31 cellular contexts compared by ENCODE assay signal in the genomic region with DNA sequence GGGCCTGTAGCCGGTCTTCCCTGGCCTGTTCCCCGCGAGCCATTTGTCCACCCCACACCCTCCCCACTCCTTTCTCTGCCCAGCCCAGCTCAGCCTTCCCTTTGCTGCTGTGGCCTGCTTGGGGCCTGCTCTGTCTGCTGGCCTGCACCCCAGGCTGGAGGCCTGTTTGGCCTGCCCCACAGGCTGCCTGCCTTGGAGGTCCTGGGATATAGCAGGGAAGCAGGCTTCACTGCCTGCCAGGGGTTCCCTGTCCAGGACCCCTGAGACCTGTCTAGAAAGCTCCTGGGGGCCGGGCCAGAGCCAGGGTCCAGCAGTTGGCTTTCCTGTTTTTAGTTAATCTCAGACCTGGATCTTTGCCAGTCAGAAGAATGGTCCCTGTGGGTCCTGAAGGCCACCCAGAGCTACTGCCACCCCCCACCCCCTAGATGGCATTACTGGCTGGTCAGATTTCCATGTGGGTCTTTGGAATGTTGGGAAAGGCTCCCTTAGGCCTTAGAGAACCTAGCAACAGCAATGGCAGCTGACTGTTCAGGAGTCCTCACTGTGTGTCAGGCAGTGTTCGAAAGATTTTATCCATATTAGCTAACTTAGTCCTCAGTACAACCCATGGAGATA. TPM values are rescaled to one million over a fixed set of nuclear protein-coding genes. Genes with fewer than 3 reads are reported as not detected.
"Had no signal": no experiment of that assay in that cellular context is flagged by ENCODE, and none has a peak within 500 bp of the region (broad histone marks: within the 10 kb centered on the region; RNA-seq: fewer than 3 reads in every experiment).

No MANE protein-coding gene starts in this region.

- H3K9me3 ChIP-seq: body of pancreas, colonic mucosa, gastrocnemius medialis, stomach, tibial nerve had no signal

- H2AFZ ChIP-seq: hepatocyte had no signal

- H3K4me2 ChIP-seq: hepatocyte had no signal

- H3K9me3 Mint-ChIP-seq: mesothelial cell of epicardium; naive thymus-derived CD8-positive, alpha-beta T cell; stimulated activated naive B cell treated with anti-CD40 and anti-IgM and Interleukin-4, amounts not matched to agents 10 μg/mL and 1 μg/mL and 100 μg/mL, for 72 hours; T-helper 1 cell treated with Interleukin-12 subunit alpha and Interleukin-12 subunit beta and Interleukin-4 antibody, amounts not matched to agents 30 μg/mL and 1 μg/mL, for 36 hours had no signal

- H3K27me3 ChIP-seq: body of pancreas, colonic mucosa, dorsolateral prefrontal cortex, gastrocnemius medialis, hepatocyte, stomach, tibial nerve had no signal

- H3K4me1 ChIP-seq: colonic mucosa had no signal

- H3K36me3 ChIP-seq: colonic mucosa, gastrocnemius medialis had no signal

- H3K4me3 Mint-ChIP-seq: activated naive CD8-positive, alpha-beta T cell; mesothelial cell of epicardium; naive thymus-derived CD8-positive, alpha-beta T cell; stimulated activated naive B cell treated with anti-CD40 and anti-IgM and Interleukin-4, amounts not matched to agents 10 μg/mL and 1 μg/mL and 100 μg/mL, for 72 hours; T-helper 1 cell treated with Interleukin-12 subunit alpha and Interleukin-12 subunit beta and Interleukin-4 antibody, amounts not matched to agents 30 μg/mL and 1 μg/mL, for 36 hours had no signal

- H3K27ac ChIP-seq: body of pancreas, colonic mucosa, gastrocnemius medialis, hepatocyte, VCaP had no signal

- H3K4me3 ChIP-seq: body of pancreas, colonic mucosa, dorsolateral prefrontal cortex, gastrocnemius medialis, hepatocyte, stomach, tibial nerve had no signal

- H3K27me3 Mint-ChIP-seq: activated naive CD8-positive, alpha-beta T cell; naive thymus-derived CD8-positive, alpha-beta T cell; stimulated activated naive B cell treated with anti-CD40 and anti-IgM and Interleukin-4, amounts not matched to agents 10 μg/mL and 1 μg/mL and 100 μg/mL, for 72 hours had no signal

- DNase-seq: activated CD4-positive, alpha-beta T cell treated with anti-CD3 and anti-CD28 coated beads for 4 hours; activated CD4-positive, alpha-beta T cell treated with anti-CD3 and anti-CD28 coated beads, Interleukin-2, amount 50 U/mL, for 4 hours; activated effector memory CD4-positive, alpha-beta T cell treated with Interleukin-2 at 50 U/mL for 16 hours; activated naive CD4-positive, alpha-beta T cell treated with Interleukin-2 at 50 U/mL for 16 hours; anterior cingulate cortex; body of pancreas; colonic mucosa; dorsolateral prefrontal cortex; effector memory CD4-positive, alpha-beta T cell; gastrocnemius medialis; islet precursor cell; left ventricle myocardium superior; naive thymus-derived CD8-positive, alpha-beta T cell; small intestine; stimulated activated CD4-positive, alpha-beta T cell treated with anti-CD3 and anti-CD28 coated beads, Interleukin-1b, Interleukin-23, amount 100 ng/mL, for 48 hours; stimulated activated CD4-positive, alpha-beta T cell treated with anti-CD3 and anti-CD28 coated beads, Interleukin-4, amount 100 ng/mL, for 4 hours; stimulated activated CD8-positive, alpha-beta memory T cell treated with anti-CD3 and anti-CD28 coated beads, Interleukin-4, amount 100 ng/mL, for 48 hours; stimulated activated naive B cell treated with anti-CD40 and anti-IgM and Interleukin-4, amounts not matched to agents 10 μg/mL and 1 μg/mL and 100 μg/mL, for 72 hours; stomach; T-helper 9 cell had no signal

- H3K27ac Mint-ChIP-seq: activated naive CD8-positive, alpha-beta T cell; mesothelial cell of epicardium; stimulated activated naive B cell treated with anti-CD40 and anti-IgM and Interleukin-4, amounts not matched to agents 10 μg/mL and 1 μg/mL and 100 μg/mL, for 72 hours; T-helper 1 cell treated with Interleukin-12 subunit alpha and Interleukin-12 subunit beta and Interleukin-4 antibody, amounts not matched to agents 30 μg/mL and 1 μg/mL, for 36 hours had no signal

RNA-seq across cellular contexts. Expression of a gene that starts 56.9 kb away (rescaled TPM):
- total RNA-seq: body of pancreas; colonic mucosa; epithelial cell of proximal tubule; gastrocnemius medialis; hepatocyte; left ventricle myocardium superior; lung microvascular endothelial cell; naive thymus-derived CD8-positive, alpha-beta T cell; sciatic nerve; stomach; temporal lobe; urinary bladder had no signal
- polyA plus RNA-seq: hepatocyte; naive thymus-derived CD8-positive, alpha-beta T cell; small intestine; stomach; urinary bladder had no signal
